Comparison of ENCODE assay signal across 16 cellular contexts in the genomic region with DNA sequence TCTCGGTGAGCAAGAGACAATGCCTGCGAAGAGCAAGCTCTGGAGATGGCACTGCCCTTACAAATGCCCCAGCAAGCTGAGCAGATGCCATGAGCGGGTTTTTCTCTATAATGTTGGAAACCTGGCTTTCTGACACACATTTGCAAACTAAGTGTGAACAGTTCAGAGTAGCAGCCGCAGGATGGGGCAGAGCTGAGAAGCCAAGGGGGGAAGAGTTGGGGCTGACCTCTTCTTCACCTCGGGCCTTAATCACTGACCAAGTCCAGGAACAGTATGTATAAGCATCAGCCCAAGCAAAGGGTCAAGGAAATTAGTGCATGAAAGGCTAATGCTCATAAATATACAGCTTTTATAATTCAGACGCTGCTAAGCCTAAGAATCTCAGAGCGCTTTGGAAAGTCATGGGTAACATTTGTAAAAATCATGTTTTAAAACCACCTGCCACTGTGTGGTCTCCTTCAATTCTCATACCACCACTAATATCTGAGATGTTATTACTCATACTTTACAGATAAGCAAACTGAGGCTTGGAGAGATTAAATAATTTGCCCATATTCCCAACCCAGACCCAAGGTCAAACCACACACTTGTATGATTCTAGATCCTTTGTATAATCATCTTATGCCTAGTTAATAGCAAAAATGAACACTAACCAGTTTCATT.
DNase-seq lines count a peak whose midpoint lies in the region; ATAC-seq and TF ChIP-seq lines count a peak whose summit lies in the region.
"Had no signal": no experiment of that assay in that cellular context is flagged by ENCODE, and none has a peak within 500 bp of the region (broad histone marks: within the 10 kb centered on the region; RNA-seq: fewer than 3 reads in every experiment).

No MANE protein-coding gene starts in this region.

- H3K27ac Mint-ChIP-seq in activated naive CD8-positive, alpha-beta T cell treated with anti-CD3 and anti-CD28 coated beads, Interleukin-2, amount 50 U/mL, for 24 hours = peak overlapping the region; percentile 82
- peak overlapping the region; percentile 78 to 84 for H3K27ac Mint-ChIP-seq in natural killer cell
- H3K27ac Mint-ChIP-seq: B cell had no signal

- 84 to 91% methylated on average over 7 of the region's 7 CpGs for WGBS in upper lobe of left lung, 2 donors

- no peaks in the 10 kb centered on the region for H3K27me3 Mint-ChIP-seq in activated naive CD8-positive, alpha-beta T cell treated with anti-CD3 and anti-CD28 coated beads, Interleukin-2, amount 50 U/mL, for 24 hours
- H3K27me3 Mint-ChIP-seq in natural killer cell (ENCODE audit: low read depth in 2 of 2) = no peaks in the 10 kb centered on the region
- H3K27me3 Mint-ChIP-seq: B cell had no signal

- H3K27ac ChIP-seq in left ventricle myocardium inferior (replicated peaks) (peak overlapping the region; percentile 86), upper lobe of left lung (peak overlapping the region in 3 of 4 donors; percentile 4 to 85 (median 8))
- H3K27ac ChIP-seq: SJSA1, WERI-Rb-1 had no signal

- H3K36me3 ChIP-seq in left ventricle myocardium inferior = peaks cover 47% of the 10 kb centered on the region
- H3K36me3 ChIP-seq in upper lobe of left lung = peaks cover 16 to 52% (median 34%) of the 10 kb centered on the region in 4 donors
- H3K36me3 ChIP-seq: WERI-Rb-1 had no signal

- H3K36me3 Mint-ChIP-seq in activated naive CD8-positive, alpha-beta T cell treated with anti-CD3 and anti-CD28 coated beads, Interleukin-2, amount 50 U/mL, for 24 hours (ENCODE audit: low read depth) = peaks cover 82% of the 10 kb centered on the region
- H3K36me3 Mint-ChIP-seq in natural killer cell = peaks cover 9% of the 10 kb centered on the region

- no peak for TF ChIP-seq CTCF in left ventricle myocardium inferior (IDR thresholded peaks at IDR 0.05; ENCODE audit: borderline replicate concordance)
- TF ChIP-seq CTCF in natural killer cell (IDR thresholded peaks at IDR 0.05) = no peak
- no peak for TF ChIP-seq CTCF in upper lobe of left lung (IDR thresholded peaks at IDR 0.05)

- DNase-seq in left ventricle myocardium inferior (no peak), left cardiac atrium (no peak), natural killer cell (no peak), upper lobe of left lung (no peak), HUDEP-2 (lab: John Stamatoyannopoulos, UW; ENCODE audit: unreplicated experiment in 76 of 76) (no peak), EL (no peak)
- DNase-seq in activated naive CD8-positive, alpha-beta T cell treated with anti-CD3 and anti-CD28 coated beads, Interleukin-2, amount 50 U/mL, for 24 hours = no peak
- no peak for DNase-seq in stimulated activated CD4-positive, alpha-beta T cell treated with anti-CD3 and anti-CD28 coated beads, Interleukin-4, amount 100 ng/mL, for 24 hours
- DNase-seq: activated gamma-delta T cell treated with Interleukin-2 at 50 U/mL for 16 hours, dorsolateral prefrontal cortex, foreskin melanocyte, GOT3, WERI-Rb-1 had no signal

- no peaks in the 10 kb centered on the region for H3K9me3 Mint-ChIP-seq in activated naive CD8-positive, alpha-beta T cell treated with anti-CD3 and anti-CD28 coated beads, Interleukin-2, amount 50 U/mL, for 24 hours
- no peaks in the 10 kb centered on the region for H3K9me3 Mint-ChIP-seq in natural killer cell
- H3K9me3 Mint-ChIP-seq: neural crest cell had no signal

- no peaks in the 10 kb centered on the region for H3K27me3 ChIP-seq in left ventricle myocardium inferior (ENCODE audit: low read depth)
- H3K27me3 ChIP-seq in upper lobe of left lung = no peaks in the 10 kb centered on the region
- H3K27me3 ChIP-seq: dorsolateral prefrontal cortex, SJSA1 had no signal

- ATAC-seq in left cardiac atrium = no peak
- ATAC-seq in activated naive CD8-positive, alpha-beta T cell treated with anti-CD3 and anti-CD28 coated beads, Interleukin-2, amount 50 U/mL, for 24 hours = peak; percentile 3
- ATAC-seq in natural killer cell = peak in 2 of 3 donors; percentile 54 to 70
- no peak for ATAC-seq in upper lobe of left lung (ENCODE audit: low FRiP score in 2 of 2)

- H3K4me1 ChIP-seq in left ventricle myocardium inferior (peaks cover 55% of the 10 kb centered on the region), upper lobe of left lung (peaks cover 22 to 42% (median 33%) of the 10 kb centered on the region in 4 donors)

- TF ChIP-seq EP300 in upper lobe of left lung (IDR thresholded peaks at IDR 0.05) = no peak

- peaks cover 68% of the 10 kb centered on the region for H3K4me1 Mint-ChIP-seq in activated naive CD8-positive, alpha-beta T cell treated with anti-CD3 and anti-CD28 coated beads, Interleukin-2, amount 50 U/mL, for 24 hours
- peaks cover 33 to 40% of the 10 kb centered on the region in 2 donors for H3K4me1 Mint-ChIP-seq in natural killer cell

- H3K4me3 Mint-ChIP-seq in activated naive CD8-positive, alpha-beta T cell treated with anti-CD3 and anti-CD28 coated beads, Interleukin-2, amount 50 U/mL, for 24 hours = peak overlapping the region; percentile 6
- H3K4me3 Mint-ChIP-seq in natural killer cell = peak overlapping the region; percentile 72
- H3K4me3 Mint-ChIP-seq: B cell, neural crest cell had no signal

- H3K9me3 ChIP-seq in left ventricle myocardium inferior (replicated peaks) = no peaks in the 10 kb centered on the region
- no peaks in the 10 kb centered on the region for H3K9me3 ChIP-seq in upper lobe of left lung
- H3K9me3 ChIP-seq: SJSA1 had no signal

- no peak overlapping the region for H3K4me3 ChIP-seq in left ventricle myocardium inferior
- no peak overlapping the region for H3K4me3 ChIP-seq in upper lobe of left lung
- H3K4me3 ChIP-seq: dorsolateral prefrontal cortex, SJSA1 had no signal

- TF ChIP-seq POLR2A in upper lobe of left lung (IDR thresholded peaks at IDR 0.05) = no peak

- intact Hi-C loops in left ventricle myocardium inferior (cut with micrococcal nuclease) (loop anchor here (10.0 kb wide), 1 partner anchor 605 kb away; the partner anchor contains the start of gene FOXP1), left cardiac atrium (cut with DNase I) (no loop called here), natural killer cell (cut with micrococcal nuclease) (no loop called here)

Comparison
In these comparisons a context has a peak if more than half of its experiments do, and no peak if none do; other contexts are left out.
1. ATAC-seq: peak in activated naive CD8-positive, alpha-beta T cell treated with anti-CD3 and anti-CD28 coated beads, Interleukin-2, amount 50 U/mL, for 24 hours (single experiment) and natural killer cell (2 of 3); none in left cardiac atrium (0 of 2) and upper lobe of left lung (0 of 2).